In the genomic region with DNA sequence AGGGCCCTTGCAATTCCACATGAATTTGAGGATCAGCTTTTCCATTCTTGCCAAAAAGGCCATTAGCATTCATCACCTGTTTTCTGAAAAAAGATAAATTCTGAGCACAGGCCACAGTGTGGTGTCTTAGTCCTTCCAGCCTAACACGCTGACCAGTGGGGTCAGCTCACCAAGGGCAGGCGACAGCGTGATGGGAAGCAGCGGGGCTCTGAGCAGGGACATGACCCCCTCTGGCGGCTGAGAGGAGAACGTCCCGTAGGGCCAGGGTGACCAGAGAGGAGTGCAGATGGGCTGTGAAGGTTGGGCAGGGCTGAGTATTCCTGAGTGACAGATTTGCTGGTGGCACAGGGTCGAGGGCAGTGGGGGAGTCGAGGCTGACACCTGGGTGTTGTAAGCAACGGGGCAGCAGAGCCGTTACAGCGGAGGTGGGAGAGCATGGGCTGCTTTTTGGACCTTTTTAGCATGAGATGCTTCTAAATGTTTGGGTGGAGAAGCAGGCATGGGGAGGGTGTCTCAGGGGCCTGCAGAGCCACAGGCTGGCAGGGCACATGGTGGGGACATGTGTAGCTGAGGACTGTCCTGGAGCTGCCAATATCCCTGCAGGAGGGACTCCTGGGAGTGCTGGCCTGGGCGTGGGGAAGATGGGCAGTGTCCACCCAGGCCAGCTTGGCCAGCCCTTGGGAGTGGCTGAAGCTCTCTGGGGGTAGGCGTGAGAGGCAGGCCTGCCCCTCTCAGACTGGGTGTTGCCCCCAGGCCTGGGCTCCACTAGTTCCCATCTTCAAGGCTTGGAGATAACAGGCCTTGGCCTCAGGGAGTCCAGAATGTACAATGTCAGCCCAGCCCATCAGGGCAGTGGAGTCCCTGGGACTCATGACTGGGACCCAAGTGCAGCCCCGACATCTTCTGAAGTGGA, we compare ENCODE assay signal across 8 cellular contexts. TPM values are rescaled to one million over a fixed set of nuclear protein-coding genes. Genes with fewer than 3 reads are reported as not detected.
DNase-seq lines count a peak whose midpoint lies in the region; ATAC-seq and TF ChIP-seq lines count a peak whose summit lies in the region.

No MANE protein-coding gene starts in this region.

- in situ Hi-C loops in G401 (cut with HindIII; ENCODE audit: low sequenced_read_pairs) = no loop called here

- H3K9me3 ChIP-seq in adrenal gland (replicated peaks in 1 of 3) = no peaks in the 10 kb centered on the region
- peaks cover 0 to 3% (median 0%) of the 10 kb centered on the region in 11 donors for H3K9me3 ChIP-seq in heart right ventricle

- H3K4me1 ChIP-seq in adrenal gland (replicated peaks in 1 of 2) (peaks cover 5 to 19% of the 10 kb centered on the region in 2 donors), heart right ventricle (peaks cover 4 to 38% (median 24%) of the 10 kb centered on the region in 9 donors)

- WGBS in adrenal gland, 4 donors = 17 to 22% (median 20%) methylated on average over 10 to 15 of the region's 15 CpGs
- 18 to 20% methylated on average over 15 of the region's 15 CpGs for WGBS in heart right ventricle, 2 donors

- H3K36me3 ChIP-seq in adrenal gland (replicated peaks in 1 of 2) (no peaks in the 10 kb centered on the region), heart right ventricle (no peaks in the 10 kb centered on the region)

- H3K27ac ChIP-seq in adrenal gland = peak overlapping the region in 2 of 5 donors; percentile 42 to 46
- H3K27ac ChIP-seq in heart right ventricle = peak overlapping the region in 8 of 10 donors; percentile 18 to 74 (median 64)

- intact Hi-C loops in adrenal gland (cut with DNase I) = loop anchor here in 1 of 2 donors (5.0 to 10.0 kb wide), 2 partner anchors 122 to 144 kb away; no protein-coding TSS in a partner anchor
- intact Hi-C loops in heart right ventricle (cut with DNase I) = loop anchor here in 7 of 10 donors (2.0 to 10.0 kb wide), 6 partner anchors 48 to 149 kb away; partner anchors contain the start of gene NADK (in 4 of the 7)

- DNase-seq in G401 (ENCODE audit: low spot score) (peak; percentile 91), MV-4-11 (lab: John Stamatoyannopoulos, UW) (peak; percentile 60), T follicular helper cell (ENCODE audit: low read depth) (peak; percentile 49), adrenal gland (peak; percentile 87 to 94 (median 90)), heart right ventricle (peak; percentile 87 to 88), pulmonary artery endothelial cell (ENCODE audit: low read depth, low spot score) (peak; percentile 46), NCI-H2107 (lab: John Stamatoyannopoulos, UW) (no peak)

- TF ChIP-seq CTCF in adrenal gland (IDR thresholded peaks at IDR 0.05) (peak; percentile 80 to 98 (median 96)), heart right ventricle (IDR thresholded peaks at IDR 0.05) (peak; percentile 90 to 96 (median 93))

- ATAC-seq in heart right ventricle (peak; percentile 60 to 85 (median 76)), HG02973 (IDR thresholded peaks at IDR 0.05; ENCODE audit: unreplicated experiment) (no peak)

- TF ChIP-seq POLR2A in adrenal gland (IDR thresholded peaks at IDR 0.05) = no peak

- no peak overlapping the region for H3K4me3 ChIP-seq in adrenal gland
- no peak overlapping the region for H3K4me3 ChIP-seq in heart right ventricle

- H3K27me3 ChIP-seq in adrenal gland (no peaks in the 10 kb centered on the region), heart right ventricle (no peaks in the 10 kb centered on the region)

RNA-seq across cellular contexts. Expression of gene CALML6, which starts 8.6 kb away (rescaled TPM):
- not detected in 2 replicates for total RNA-seq in G401 (2014; rRNA removed; shearing (Covaris generic))
- total RNA-seq in adrenal gland (under 1 TPM in 3 of 8 donors, not detected in 5; 0.35 to 0.61 (median 0.36) TPM), heart right ventricle (under 1 TPM in 2 of 10 donors, not detected in 8; 0.20 TPM), pulmonary artery endothelial cell (0.14 TPM in 1 of 2 replicates, not detected in the other)
- polyA plus RNA-seq in adrenal gland (1 to 10 TPM in 2 of 3 donors, not detected in 1; 3.2 to 4.7 TPM), heart right ventricle (under 1 TPM; 0.09 to 0.88 TPM)

RNA-seq across cellular contexts. Expression of gene TMEM52, which starts 12.6 kb away (rescaled TPM):
- 5.3 and 13.7 TPM in 2 replicates for total RNA-seq in G401 (2014; rRNA removed; shearing (Covaris generic))
- total RNA-seq in adrenal gland (10 to 100 TPM; 35.0 to 95.4 (median 68.5) TPM), heart right ventricle (1 to 10 TPM in 6 of 10 donors, under 1 TPM in 2, not detected in 2; 0.58 to 3.1 (median 1.9) TPM), pulmonary artery endothelial cell (0.26 and 0.42 TPM in 2 replicates)
- polyA plus RNA-seq in adrenal gland (10 to 100 TPM; 20.9 to 94.0 (median 64.7) TPM), heart right ventricle (10 to 100 TPM in 1 of 2 donors, 1 to 10 TPM in 1; 1.0 to 11.5 TPM)

RNA-seq across cellular contexts. Expression of gene GNB1, which starts 15.6 kb away (rescaled TPM):
- 306 and 351 TPM in 2 replicates for total RNA-seq in G401 (2014; rRNA removed; shearing (Covaris generic))
- total RNA-seq in adrenal gland (100 to 1,000 TPM; 108 to 331 (median 232) TPM), heart right ventricle (100 to 1,000 TPM; 139 to 228 (median 174) TPM), pulmonary artery endothelial cell (99.8 and 110 TPM in 2 replicates)
- polyA plus RNA-seq in adrenal gland (100 to 1,000 TPM in 1 of 3 donors, 10 to 100 TPM in 2; 81.7 to 482 (median 84.8) TPM), heart right ventricle (100 to 1,000 TPM in 1 of 2 donors, 10 to 100 TPM in 1; 64.9 to 109 TPM)
